In genomic region chr17:7119314-7119713, GRCh38 we compare ENCODE assay signal across 1 cellular context.
TF ChIP-seq lines count a peak whose summit lies in the region.

No MANE protein-coding gene starts in this region.

TF ChIP-seq in GM23338, 12 proteins besides CTCF, POLR2A, EP300 and RAD21 (continued from another document):
- TF ChIP-seq POLR2AphosphoS5 (IDR thresholded peaks at IDR 0.05; ENCODE audit: low read depth) = no peak
- TF ChIP-seq, protein P1, sequence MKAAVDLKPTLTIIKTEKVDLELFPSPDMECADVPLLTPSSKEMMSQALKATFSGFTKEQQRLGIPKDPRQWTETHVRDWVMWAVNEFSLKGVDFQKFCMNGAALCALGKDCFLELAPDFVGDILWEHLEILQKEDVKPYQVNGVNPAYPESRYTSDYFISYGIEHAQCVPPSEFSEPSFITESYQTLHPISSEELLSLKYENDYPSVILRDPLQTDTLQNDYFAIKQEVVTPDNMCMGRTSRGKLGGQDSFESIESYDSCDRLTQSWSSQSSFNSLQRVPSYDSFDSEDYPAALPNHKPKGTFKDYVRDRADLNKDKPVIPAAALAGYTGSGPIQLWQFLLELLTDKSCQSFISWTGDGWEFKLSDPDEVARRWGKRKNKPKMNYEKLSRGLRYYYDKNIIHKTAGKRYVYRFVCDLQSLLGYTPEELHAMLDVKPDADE (IDR thresholded peaks at IDR 0.05) = no peak
- no peak for TF ChIP-seq EZH2 (IDR thresholded peaks at IDR 0.05; ENCODE audit: low read depth, unreplicated experiment)
- no peak for TF ChIP-seq ZNF462 (CRISPR knock-in tag; IDR thresholded peaks at IDR 0.05)
- no peak for TF ChIP-seq REST (IDR thresholded peaks at IDR 0.05; ENCODE audit: unreplicated experiment)
- no peak for TF ChIP-seq EZH2phosphoT487 (IDR thresholded peaks at IDR 0.05; ENCODE audit: unreplicated experiment)
- no peak for TF ChIP-seq STAT1 (IDR thresholded peaks at IDR 0.05; ENCODE audit: unreplicated experiment)
- no peak for TF ChIP-seq ZNF331 (CRISPR knock-in tag; IDR thresholded peaks at IDR 0.05; ENCODE audit: low read depth)
- no peak for TF ChIP-seq JUNB (IDR thresholded peaks at IDR 0.05; ENCODE audit: unreplicated experiment)
- TF ChIP-seq CREB1 (CRISPR knock-in tag; IDR thresholded peaks at IDR 0.05; ENCODE audit: low read depth) = no peak
TF ChIP-seq in GM23338: peak in this region for 0.
